Comparison of ENCODE assay signal across 20 cellular contexts in the genomic region with DNA sequence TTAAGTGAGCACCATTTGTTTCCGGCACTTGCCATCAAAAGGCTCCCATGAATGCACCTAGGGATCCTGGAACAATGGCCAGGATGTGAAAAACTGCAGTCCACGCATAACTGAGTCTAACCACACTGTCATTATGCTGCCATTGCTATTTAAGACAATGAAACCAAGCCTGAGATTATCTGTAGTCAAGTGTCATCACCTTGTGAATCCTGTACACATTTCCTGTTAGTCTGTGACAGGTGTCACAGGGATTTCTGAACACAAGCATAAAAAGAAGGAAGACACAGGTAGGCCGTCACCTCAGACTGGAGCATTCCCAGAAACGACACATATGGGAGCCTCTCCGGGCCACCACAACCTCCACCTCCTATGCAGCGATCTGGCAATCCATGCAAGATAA.
DNase-seq lines count a peak whose midpoint lies in the region; ATAC-seq and TF ChIP-seq lines count a peak whose summit lies in the region.
"Had no signal": no experiment of that assay in that cellular context is flagged by ENCODE, and none has a peak within 500 bp of the region (broad histone marks: within the 10 kb centered on the region; RNA-seq: fewer than 3 reads in every experiment).

No MANE protein-coding gene starts in this region.

- CTCF ChIA-PET in CD8-positive, alpha-beta T cell (lab: Charles Lee), result interaction anchor here (0.8 to 1.6 kb wide), 5 partner anchors 9 to 456 kb away, joined by 3 to 7 read pairs (median 3); no protein-coding TSS in a partner anchor

- peaks cover 95% of the 10 kb centered on the region for H3K4me1 ChIP-seq in CD8-positive, alpha-beta T cell (ENCODE audit: insufficient read depth, low read length)
- peaks cover 6% of the 10 kb centered on the region for H3K4me1 ChIP-seq in effector memory CD4-positive, alpha-beta T cell (ENCODE audit: control insufficient read depth, insufficient read depth, low read length, poor library complexity, severe bottlenecking)
- H3K4me1 ChIP-seq: A549 had no signal

- DNase-seq in activated T-cell treated with anti-CD3 and anti-CD28 coated beads, Interleukin-2, amount 50 U/mL, for 72 hours, result no peak
- DNase-seq in activated T-cell treated with anti-CD3 and anti-CD28 coated beads for 4 hours (no peak), T-helper 17 cell (no peak), neural crest cell (ENCODE audit: low read depth, low spot score) (no peak), NCI-H345 (lab: John Stamatoyannopoulos, UW) (no peak)
- DNase-seq in CD8-positive, alpha-beta T cell, result no peak
- no peak for DNase-seq in effector memory CD4-positive, alpha-beta T cell
- DNase-seq: C1 segment of cervical spinal cord, Caco-2, DMS153, EL, H7, KG1, NCI-H1436 treated with DMSO at 0.1 percent for 48 hours, NCI-H2081, NCI-H510A, NCI-H774, PC-9 had no signal

- H3K27me3 ChIP-seq in CD8-positive, alpha-beta T cell (ENCODE audit: insufficient read depth, low read length), result no peaks in the 10 kb centered on the region
- H3K27me3 ChIP-seq in effector memory CD4-positive, alpha-beta T cell (replicated peaks; ENCODE audit: control insufficient read depth, insufficient read depth, low read length, poor library complexity, severe bottlenecking), result no peaks in the 10 kb centered on the region

- no peaks in the 10 kb centered on the region for H3K27me3 Mint-ChIP-seq in activated T-cell treated with anti-CD3 and anti-CD28 coated beads, Interleukin-2, amount 50 U/mL, for 72 hours (ENCODE audit: low read depth)
- H3K27me3 Mint-ChIP-seq in CD8-positive, alpha-beta T cell (ENCODE audit: low read depth), result no peaks in the 10 kb centered on the region
- H3K27me3 Mint-ChIP-seq in T-helper 17 cell (no peaks in the 10 kb centered on the region), neural crest cell (ENCODE audit: low read depth) (no peaks in the 10 kb centered on the region)

- H3K4me3 ChIP-seq in CD8-positive, alpha-beta T cell (ENCODE audit: low read depth, low read length), result no peak overlapping the region
- H3K4me3 ChIP-seq in effector memory CD4-positive, alpha-beta T cell (ENCODE audit: insufficient read depth, low read depth, low read length, poor library complexity, severe bottlenecking), result no peak overlapping the region
- H3K4me3 ChIP-seq: A549, PC-9 had no signal

- H3K4me3 Mint-ChIP-seq in activated T-cell treated with anti-CD3 and anti-CD28 coated beads, Interleukin-2, amount 50 U/mL, for 72 hours, result no peak overlapping the region
- no peak overlapping the region for H3K4me3 Mint-ChIP-seq in CD8-positive, alpha-beta T cell
- H3K4me3 Mint-ChIP-seq in T-helper 17 cell (no peak overlapping the region), neural crest cell (no peak overlapping the region)

- POLR2A ChIA-PET in CD8-positive, alpha-beta T cell (lab: Charles Lee), result interaction anchor here (1.5 to 2.8 kb wide), 3 partner anchors 10 to 46 kb away, joined by 3 to 8 read pairs (median 5); no protein-coding TSS in a partner anchor

- peak overlapping the region; percentile 17 for H3K27ac Mint-ChIP-seq in activated T-cell treated with anti-CD3 and anti-CD28 coated beads, Interleukin-2, amount 50 U/mL, for 72 hours
- H3K27ac Mint-ChIP-seq in CD8-positive, alpha-beta T cell, result peak overlapping the region; percentile 91
- H3K27ac Mint-ChIP-seq in T-helper 17 cell, result peak overlapping the region; percentile 56
- peak overlapping the region; percentile 58 for H3K27ac Mint-ChIP-seq in neural crest cell (ENCODE audit: unreplicated experiment)

- no peak for TF ChIP-seq CTCF in CD8-positive, alpha-beta T cell (IDR thresholded peaks at IDR 0.05)
- no peak for TF ChIP-seq CTCF in neural crest cell (conservative IDR thresholded peaks at IDR 0.05)

- no peak overlapping the region for H3K27ac ChIP-seq in CD8-positive, alpha-beta T cell (ENCODE audit: low read depth, low read length)
- no peak overlapping the region for H3K27ac ChIP-seq in effector memory CD4-positive, alpha-beta T cell (ENCODE audit: insufficient read depth, low read length, poor library complexity, severe bottlenecking)
- H3K27ac ChIP-seq: A549, PC-9 had no signal

- H3K9me3 Mint-ChIP-seq in activated T-cell treated with anti-CD3 and anti-CD28 coated beads, Interleukin-2, amount 50 U/mL, for 72 hours, result no peaks in the 10 kb centered on the region
- H3K9me3 Mint-ChIP-seq in CD8-positive, alpha-beta T cell, result no peaks in the 10 kb centered on the region
- H3K9me3 Mint-ChIP-seq in neural crest cell, result no peaks in the 10 kb centered on the region

- peaks cover 69% of the 10 kb centered on the region for H3K4me1 Mint-ChIP-seq in activated T-cell treated with anti-CD3 and anti-CD28 coated beads, Interleukin-2, amount 50 U/mL, for 72 hours (ENCODE audit: low read depth)
- peaks cover 89% of the 10 kb centered on the region for H3K4me1 Mint-ChIP-seq in CD8-positive, alpha-beta T cell (ENCODE audit: low read depth)
- H3K4me1 Mint-ChIP-seq in T-helper 17 cell (peaks cover 24% of the 10 kb centered on the region), neural crest cell (peaks cover 20% of the 10 kb centered on the region)

- intact Hi-C loops in CD8-positive, alpha-beta T cell (cut with DNase I, micrococcal nuclease), result no loop called here

- peaks cover 0 to 16% of the 10 kb centered on the region in 2 donors for H3K36me3 Mint-ChIP-seq in activated T-cell treated with anti-CD3 and anti-CD28 coated beads, Interleukin-2, amount 50 U/mL, for 72 hours (ENCODE audit: insufficient read depth in 2 of 2)
- peaks cover 76% of the 10 kb centered on the region for H3K36me3 Mint-ChIP-seq in CD8-positive, alpha-beta T cell
- H3K36me3 Mint-ChIP-seq in T-helper 17 cell (ENCODE audit: low read depth), result no peaks in the 10 kb centered on the region
- peaks cover 4% of the 10 kb centered on the region for H3K36me3 Mint-ChIP-seq in neural crest cell (ENCODE audit: low read depth)

- no peak for ATAC-seq in activated T-cell treated with anti-CD3 and anti-CD28 coated beads, Interleukin-2, amount 50 U/mL, for 72 hours (replicated peaks in 1 of 2)
- ATAC-seq in CD8-positive, alpha-beta T cell, result no peak
- ATAC-seq in T-helper 17 cell, result no peak
- ATAC-seq: A549, HepG2 had no signal

- no peaks in the 10 kb centered on the region for H3K9me3 ChIP-seq in CD8-positive, alpha-beta T cell (ENCODE audit: low read length)
- no peaks in the 10 kb centered on the region for H3K9me3 ChIP-seq in T-helper 17 cell (ENCODE audit: control insufficient read depth, low read length, poor library complexity, severe bottlenecking)
- H3K9me3 ChIP-seq in effector memory CD4-positive, alpha-beta T cell (ENCODE audit: control insufficient read depth, low read length), result no peaks in the 10 kb centered on the region
- H3K9me3 ChIP-seq: A549, Caco-2 had no signal

- H3K36me3 ChIP-seq in CD8-positive, alpha-beta T cell (ENCODE audit: insufficient read depth, low read length), result peaks cover 57% of the 10 kb centered on the region
- H3K36me3 ChIP-seq in effector memory CD4-positive, alpha-beta T cell (ENCODE audit: control insufficient read depth, insufficient read depth, low read length), result peaks cover 38% of the 10 kb centered on the region

Comparison
In these comparisons a context has a peak if more than half of its experiments do, and no peak if none do; other contexts are left out.
1. H3K27ac Mint-ChIP-seq: peak in every context shown above with its lines; median percentile 91 in CD8-positive, alpha-beta T cell; 58 in neural crest cell; 56 in T-helper 17 cell; 17 in activated T-cell treated with anti-CD3 and anti-CD28 coated beads, Interleukin-2, amount 50 U/mL, for 72 hours.